Comparison of ENCODE assay signal across 19 cellular contexts in genomic region chr2:11562476-11562875, GRCh38.
"Had no signal": no experiment of that assay in that cellular context is flagged by ENCODE, and none has a peak within 500 bp of the region (broad histone marks: within the 10 kb centered on the region; RNA-seq: fewer than 3 reads in every experiment).

No MANE protein-coding gene starts in this region.

- H3K4me3 ChIP-seq: colonic mucosa, gastrocnemius medialis, left ventricle myocardium inferior had no signal

- H3K36me3 ChIP-seq: colonic mucosa, gastrocnemius medialis, left ventricle myocardium inferior, neutrophil had no signal

- H3K27ac ChIP-seq: colonic mucosa, gastrocnemius medialis, left ventricle myocardium inferior, neutrophil, parathyroid adenoma had no signal

- H3K4me1 ChIP-seq: colonic mucosa had no signal

- DNase-seq: activated CD4-positive, alpha-beta T cell treated with anti-CD3 and anti-CD28 coated beads, Interleukin-2, amount 10 ng/mL, durations not matched to agents 24 days and 14 days; activated CD8-positive, alpha-beta T cell treated with anti-CD3 and anti-CD28 coated beads for 36 hours; activated naive CD4-positive, alpha-beta T cell treated with anti-CD3 and anti-CD28 coated beads for 36 hours; activated naive CD8-positive, alpha-beta T cell treated with anti-CD3 and anti-CD28 coated beads, Interleukin-2, amount 50 U/mL, for 24 hours; activated T-cell treated with anti-CD3 and anti-CD28 coated beads, Interleukin-2, amount 50 U/mL, for 1 hour; anterior cingulate cortex; colonic mucosa; gastrocnemius medialis; left ventricle myocardium inferior; natural killer cell; SK-N-SH; stimulated activated CD4-positive, alpha-beta T cell treated with anti-CD3 and anti-CD28 coated beads, Interleukin-12 subunit alpha, Interleukin-12 subunit beta, amount 100 ng/mL, for 4 hours; stimulated activated CD4-positive, alpha-beta T cell treated with anti-CD3 and anti-CD28 coated beads, Interleukin-1b, Interleukin-23, amount 100 ng/mL, for 48 hours; stimulated activated naive CD8-positive, alpha-beta T cell treated with anti-CD3 and anti-CD28 coated beads, Interleukin-15, amount 100 ng/mL, for 72 hours; T-helper 1 cell; T-helper 9 cell had no signal

- ATAC-seq: activated CD8-positive, alpha-beta T cell treated with anti-CD3 and anti-CD28 coated beads for 36 hours; activated naive CD8-positive, alpha-beta T cell treated with anti-CD3 and anti-CD28 coated beads, Interleukin-2, amount 50 U/mL, for 24 hours; activated T-helper 17 cell treated with anti-CD3 and anti-CD28 coated beads, Interleukin-2, amount 50 U/mL, for 72 hours; gastrocnemius medialis; natural killer cell; stimulated activated naive CD8-positive, alpha-beta T cell treated with anti-CD3 and anti-CD28 coated beads, Interleukin-15, amount 100 ng/mL, for 72 hours had no signal

- H3K9me3 ChIP-seq: colonic mucosa, gastrocnemius medialis, left ventricle myocardium inferior, neutrophil, SK-N-SH had no signal

- H3K27me3 ChIP-seq: colonic mucosa, gastrocnemius medialis had no signal
